Comparison of ENCODE assay signal across 20 cellular contexts in genomic region chr12:33248364-33248763, GRCh38.
"Had no signal": no experiment of that assay in that cellular context is flagged by ENCODE, and none has a peak within 500 bp of the region (broad histone marks: within the 10 kb centered on the region; RNA-seq: fewer than 3 reads in every experiment).

No MANE protein-coding gene starts in this region.

- H3K36me3 ChIP-seq: brain microvascular endothelial cell, cardiac muscle cell had no signal

- H3K27me3 ChIP-seq: brain microvascular endothelial cell, cardiac muscle cell had no signal

- H3K27ac ChIP-seq: brain microvascular endothelial cell, cardiac muscle cell, PC-9 had no signal

- H2AFZ ChIP-seq: PC-9 had no signal

- H3K4me1 Mint-ChIP-seq: activated CD4-positive, alpha-beta memory T cell treated with anti-CD3 and anti-CD28 coated beads, Interleukin-2, amount 10 ng/mL, durations not matched to agents 7 days and 5 days; activated naive CD4-positive, alpha-beta T cell treated with anti-CD3 and anti-CD28 coated beads, Interleukin-2, amount 10 ng/mL, durations not matched to agents 7 days and 5 days; activated naive CD8-positive, alpha-beta T cell treated with anti-CD3 and anti-CD28 coated beads for 36 hours had no signal

- H3K36me3 Mint-ChIP-seq: activated naive CD4-positive, alpha-beta T cell treated with anti-CD3 and anti-CD28 coated beads, Interleukin-2, amount 10 ng/mL, durations not matched to agents 7 days and 5 days; activated naive CD8-positive, alpha-beta T cell treated with anti-CD3 and anti-CD28 coated beads for 36 hours had no signal

- H3K4me2 ChIP-seq: PC-9 had no signal

- H3K9me3 Mint-ChIP-seq: activated CD4-positive, alpha-beta memory T cell treated with anti-CD3 and anti-CD28 coated beads, Interleukin-2, amount 10 ng/mL, durations not matched to agents 7 days and 5 days had no signal

- H3K27ac Mint-ChIP-seq: activated CD4-positive, alpha-beta memory T cell treated with anti-CD3 and anti-CD28 coated beads, Interleukin-2, amount 10 ng/mL, durations not matched to agents 7 days and 5 days; activated naive CD4-positive, alpha-beta T cell treated with anti-CD3 and anti-CD28 coated beads, Interleukin-2, amount 10 ng/mL, durations not matched to agents 7 days and 5 days; activated naive CD8-positive, alpha-beta T cell treated with anti-CD3 and anti-CD28 coated beads for 36 hours; activated T-helper 2 cell treated with anti-CD3 and anti-CD28 coated beads, Interferon-gamma antibody, Interleukin-2, Interleukin-4, amounts not matched to agents 10 μg/mL and 5 μg/mL and 100 μg/mL, durations not matched to agents 14 hours and 24 hours and 36 hours; T-helper 1 cell treated with Interleukin-12 subunit alpha and Interleukin-12 subunit beta and Interleukin-4 antibody, amounts not matched to agents 30 μg/mL and 1 μg/mL, for 36 hours had no signal

- H3K4me3 Mint-ChIP-seq: activated CD4-positive, alpha-beta memory T cell treated with anti-CD3 and anti-CD28 coated beads, Interleukin-2, amount 10 ng/mL, durations not matched to agents 7 days and 5 days; activated naive CD4-positive, alpha-beta T cell treated with anti-CD3 and anti-CD28 coated beads, Interleukin-2, amount 10 ng/mL, durations not matched to agents 7 days and 5 days; activated naive CD8-positive, alpha-beta T cell treated with anti-CD3 and anti-CD28 coated beads for 36 hours; T-helper 1 cell treated with Interleukin-12 subunit alpha and Interleukin-12 subunit beta and Interleukin-4 antibody, amounts not matched to agents 30 μg/mL and 1 μg/mL, for 36 hours had no signal

- DNase-seq: activated CD4-positive, alpha-beta memory T cell treated with anti-CD3 and anti-CD28 coated beads, Interleukin-2, amount 10 ng/mL, durations not matched to agents 7 days and 5 days; activated CD4-positive, alpha-beta T cell treated with anti-CD3 and anti-CD28 coated beads for 48 hours; activated CD4-positive, CD25-positive, alpha-beta regulatory T cell treated with anti-CD3 and anti-CD28 coated beads, Interleukin-2, amount 50 U/mL, for 72 hours; activated gamma-delta T cell treated with Interleukin-2 at 50 U/mL for 16 hours; activated naive CD4-positive, alpha-beta T cell treated with anti-CD3 and anti-CD28 coated beads, Interleukin-2, amount 10 ng/mL, durations not matched to agents 7 days and 5 days; activated naive CD8-positive, alpha-beta T cell treated with anti-CD3 and anti-CD28 coated beads for 36 hours; activated T-cell treated with anti-CD3 and anti-CD28 coated beads for 4 hours; activated T-cell treated with anti-CD3 and anti-CD28 coated beads, Interleukin-2, amount 50 U/mL, for 48 hours; brain microvascular endothelial cell; NCI-H1048; NCI-H146; NCI-H187 treated with DMSO at 0.1 percent for 48 hours; NCI-H2171 treated with DMSO at 0.1 percent for 48 hours; NCI-H226; NCI-H526; PC-9; SHP77 treated with DMSO at 0.1 percent for 48 hours had no signal

- H3K4me3 ChIP-seq: cardiac muscle cell, PC-9 had no signal

- H3K27me3 Mint-ChIP-seq: activated CD4-positive, alpha-beta memory T cell treated with anti-CD3 and anti-CD28 coated beads, Interleukin-2, amount 10 ng/mL, durations not matched to agents 7 days and 5 days; activated naive CD4-positive, alpha-beta T cell treated with anti-CD3 and anti-CD28 coated beads, Interleukin-2, amount 10 ng/mL, durations not matched to agents 7 days and 5 days; activated naive CD8-positive, alpha-beta T cell treated with anti-CD3 and anti-CD28 coated beads for 36 hours had no signal
